ENCODE assay signal across 8 cellular contexts in genomic region chr2:239927424-239927981, GRCh38.
DNase-seq lines count a peak whose midpoint lies in the region; ATAC-seq and TF ChIP-seq lines count a peak whose summit lies in the region.

No MANE protein-coding gene starts in this region.

- POLR2A ChIA-PET in HEK293T (lab: Yijun Ruan, JAX), result interaction anchor here (0.6 kb wide), 1 partner anchor 15 kb away, joined by 3 read pairs; no protein-coding TSS in a partner anchor

- ATAC-seq in right lobe of liver (peak in 2 of 4 donors; percentile 51 to 54), GM18873 (IDR thresholded peaks at IDR 0.05; ENCODE audit: low FRiP score, unreplicated experiment) (no peak), HG03135 (IDR thresholded peaks at IDR 0.05; ENCODE audit: unreplicated experiment) (no peak), HG02610 (IDR thresholded peaks at IDR 0.05; ENCODE audit: unreplicated experiment) (no peak)

- H3K4me1 ChIP-seq in adipocyte (ENCODE audit: control insufficient read depth, insufficient read depth, low read length), result no peaks in the 10 kb centered on the region
- no peaks in the 10 kb centered on the region for H3K4me1 ChIP-seq in right lobe of liver

- 75% methylated on average over 10 of the region's 12 CpGs for WGBS in right lobe of liver (ENCODE audit: insufficient coverage, low coverage, low lambda C conversion rate, missing lambda C conversion rate)

- H3K27me3 ChIP-seq in adipocyte (replicated peaks; ENCODE audit: control insufficient read depth, insufficient read depth, low read length) (peaks cover 10% of the 10 kb centered on the region), right lobe of liver (no peaks in the 10 kb centered on the region)

- H3K9ac ChIP-seq in adipocyte (ENCODE audit: low read length), result no peak overlapping the region

- H3K36me3 ChIP-seq in adipocyte (ENCODE audit: control insufficient read depth, insufficient read depth, low read length, severe bottlenecking), result no peaks in the 10 kb centered on the region
- H3K36me3 ChIP-seq in right lobe of liver, result no peaks in the 10 kb centered on the region

- TF ChIP-seq POLR2A in right lobe of liver (IDR thresholded peaks at IDR 0.05), result no peak

- TF ChIP-seq CTCF in right lobe of liver (IDR thresholded peaks at IDR 0.05), result no peak

- no peak overlapping the region for H3K4me3 ChIP-seq in adipocyte (ENCODE audit: low read length)
- no peak overlapping the region for H3K4me3 ChIP-seq in right lobe of liver

- no peak overlapping the region for H3K27ac ChIP-seq in right lobe of liver

- H3K9me3 ChIP-seq in adipocyte (ENCODE audit: control insufficient read depth, low read length) (peaks cover 3% of the 10 kb centered on the region), right lobe of liver (no peaks in the 10 kb centered on the region)

- intact Hi-C loops in right lobe of liver (cut with DNase I), result no loop called here

- CTCF ChIA-PET in HEK293T (lab: Yijun Ruan, JAX), result no interaction called here

- DNase-seq in HEK293T (ENCODE audit: extremely low spot score) (peak; percentile 46), T-helper 2 cell (peak in 4 of 5 experiments; percentile 48 to 77 (median 68)), adipocyte (ENCODE audit: low read depth) (peak; percentile 61), right lobe of liver (peak in 2 of 3 donors; percentile 26 to 43)
- DNase-seq in stimulated activated CD8-positive, alpha-beta memory T cell treated with anti-CD3 and anti-CD28 coated beads, Interleukin-2, amount 100 ng/mL, for 48 hours (ENCODE audit: low read depth in 2 of 2), result peak; percentile 45 to 68

TF ChIP-seq in HEK293T, 16 proteins besides CTCF, POLR2A, EP300 and RAD21:
- TF ChIP-seq BHLHE40 (IDR thresholded peaks at IDR 0.05; ENCODE audit: borderline replicate concordance), result no peak
- no peak for TF ChIP-seq LEF1 (IDR thresholded peaks at IDR 0.05; ENCODE audit: borderline replicate concordance)
- TF ChIP-seq CTBP1 (IDR thresholded peaks at IDR 0.05; ENCODE audit: borderline replicate concordance), result no peak
- TF ChIP-seq FOXK2 (IDR thresholded peaks at IDR 0.05), result no peak
- TF ChIP-seq FOXM1 (IDR thresholded peaks at IDR 0.05; ENCODE audit: borderline replicate concordance), result no peak
- no peak for TF ChIP-seq TARDBP (IDR thresholded peaks at IDR 0.05)
- no peak for TF ChIP-seq SP1 (IDR thresholded peaks at IDR 0.05)
- TF ChIP-seq HDGF (IDR thresholded peaks at IDR 0.05; ENCODE audit: borderline replicate concordance), result no peak
- no peak for TF ChIP-seq ARNT (IDR thresholded peaks at IDR 0.05)
- no peak for TF ChIP-seq FOXA1 (IDR thresholded peaks at IDR 0.05)
- no peak for TF ChIP-seq L3MBTL2 (conservative IDR thresholded peaks at IDR 0.05)
- no peak for TF ChIP-seq ELF4 (IDR thresholded peaks at IDR 0.05)
- no peak for TF ChIP-seq ZNF384 (IDR thresholded peaks at IDR 0.05)
- no peak for TF ChIP-seq PKNOX1 (IDR thresholded peaks at IDR 0.05)
- TF ChIP-seq SUZ12 (IDR thresholded peaks at IDR 0.05), result no peak
